In genomic region chr2:120219766-120220165, GRCh38 we compare ENCODE assay signal across 19 cellular contexts.
"Had no signal": no experiment of that assay in that cellular context is flagged by ENCODE, and none has a peak within 500 bp of the region (broad histone marks: within the 10 kb centered on the region; RNA-seq: fewer than 3 reads in every experiment).

No MANE protein-coding gene starts in this region.

- H3K4me3 Mint-ChIP-seq: activated B cell treated with CpG ODN at 0.5 μM for 24 hours had no signal

- H3K27ac Mint-ChIP-seq: activated B cell treated with CpG ODN at 0.5 μM for 24 hours; activated naive CD4-positive, alpha-beta T cell treated with anti-CD3 and anti-CD28 coated beads, Interleukin-2, amount 50 U/mL, for 72 hours had no signal

- H3K27me3 ChIP-seq: adrenal gland, breast epithelium, gastrocnemius medialis, upper lobe of left lung had no signal

- H3K27me3 Mint-ChIP-seq: activated B cell treated with CpG ODN at 0.5 μM for 24 hours; stimulated activated memory B cell treated with anti-CD40 and anti-IgM and Interleukin-4, amounts not matched to agents 10 μg/mL and 1 μg/mL and 100 μg/mL, for 72 hours had no signal

- H3K9me3 ChIP-seq: adrenal gland, breast epithelium, gastrocnemius medialis, prostate gland, thoracic aorta, upper lobe of left lung had no signal

- H3K27ac ChIP-seq: adrenal gland, breast epithelium, prostate gland, skin epidermis, thoracic aorta, upper lobe of left lung had no signal

- DNase-seq: activated B cell treated with CpG ODN at 0.5 μM for 24 hours; activated CD4-positive, alpha-beta T cell treated with anti-CD3 and anti-CD28 coated beads for 4 hours; activated gamma-delta T cell treated with Interleukin-2 at 50 U/mL for 16 hours; activated T-cell treated with anti-CD3 and anti-CD28 coated beads for 4 hours; cortex of kidney; effector CD4-positive, alpha-beta T cell; gastrocnemius medialis; left ventricle myocardium superior; right cardiac atrium; stimulated activated CD4-positive, alpha-beta T cell treated with anti-CD3 and anti-CD28 coated beads, Interleukin-4, amount 100 ng/mL, for 24 hours; upper lobe of left lung had no signal

- H3K36me3 ChIP-seq: adrenal gland, breast epithelium, prostate gland had no signal

- ATAC-seq: activated naive CD4-positive, alpha-beta T cell treated with anti-CD3 and anti-CD28 coated beads, Interleukin-2, amount 50 U/mL, for 72 hours; esophagus mucosa; gastrocnemius medialis; left ventricle myocardium superior; right cardiac atrium; stimulated activated memory B cell treated with anti-CD40 and anti-IgM and Interleukin-4, amounts not matched to agents 10 μg/mL and 1 μg/mL and 100 μg/mL, for 72 hours had no signal

- H3K4me3 ChIP-seq: adrenal gland, breast epithelium, gastrocnemius medialis, prostate gland, skin epidermis, thoracic aorta, upper lobe of left lung had no signal
